1 cellular context compared by ENCODE assay signal in genomic region chr6:134170844-134171243, GRCh38.
TF ChIP-seq lines count a peak whose summit lies in the region.

No MANE protein-coding gene starts in this region.

TF ChIP-seq in WTC11, 78 proteins besides CTCF, POLR2A, EP300 and RAD21 (continued from another document):
- TF ChIP-seq, protein P1, sequence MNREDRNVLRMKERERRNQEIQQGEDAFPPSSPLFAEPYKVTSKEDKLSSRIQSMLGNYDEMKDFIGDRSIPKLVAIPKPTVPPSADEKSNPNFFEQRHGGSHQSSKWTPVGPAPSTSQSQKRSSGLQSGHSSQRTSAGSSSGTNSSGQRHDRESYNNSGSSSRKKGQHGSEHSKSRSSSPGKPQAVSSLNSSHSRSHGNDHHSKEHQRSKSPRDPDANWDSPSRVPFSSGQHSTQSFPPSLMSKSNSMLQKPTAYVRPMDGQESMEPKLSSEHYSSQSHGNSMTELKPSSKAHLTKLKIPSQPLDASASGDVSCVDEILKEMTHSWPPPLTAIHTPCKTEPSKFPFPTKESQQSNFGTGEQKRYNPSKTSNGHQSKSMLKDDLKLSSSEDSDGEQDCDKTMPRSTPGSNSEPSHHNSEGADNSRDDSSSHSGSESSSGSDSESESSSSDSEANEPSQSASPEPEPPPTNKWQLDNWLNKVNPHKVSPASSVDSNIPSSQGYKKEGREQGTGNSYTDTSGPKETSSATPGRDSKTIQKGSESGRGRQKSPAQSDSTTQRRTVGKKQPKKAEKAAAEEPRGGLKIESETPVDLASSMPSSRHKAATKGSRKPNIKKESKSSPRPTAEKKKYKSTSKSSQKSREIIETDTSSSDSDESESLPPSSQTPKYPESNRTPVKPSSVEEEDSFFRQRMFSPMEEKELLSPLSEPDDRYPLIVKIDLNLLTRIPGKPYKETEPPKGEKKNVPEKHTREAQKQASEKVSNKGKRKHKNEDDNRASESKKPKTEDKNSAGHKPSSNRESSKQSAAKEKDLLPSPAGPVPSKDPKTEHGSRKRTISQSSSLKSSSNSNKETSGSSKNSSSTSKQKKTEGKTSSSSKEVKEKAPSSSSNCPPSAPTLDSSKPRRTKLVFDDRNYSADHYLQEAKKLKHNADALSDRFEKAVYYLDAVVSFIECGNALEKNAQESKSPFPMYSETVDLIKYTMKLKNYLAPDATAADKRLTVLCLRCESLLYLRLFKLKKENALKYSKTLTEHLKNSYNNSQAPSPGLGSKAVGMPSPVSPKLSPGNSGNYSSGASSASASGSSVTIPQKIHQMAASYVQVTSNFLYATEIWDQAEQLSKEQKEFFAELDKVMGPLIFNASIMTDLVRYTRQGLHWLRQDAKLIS (CRISPR knock-in tag; IDR thresholded peaks at IDR 0.05; ENCODE audit: borderline replicate concordance) = no peak
- no peak for TF ChIP-seq GTF2I (CRISPR knock-in tag; conservative IDR thresholded peaks at IDR 0.05)
- TF ChIP-seq, protein P2, sequence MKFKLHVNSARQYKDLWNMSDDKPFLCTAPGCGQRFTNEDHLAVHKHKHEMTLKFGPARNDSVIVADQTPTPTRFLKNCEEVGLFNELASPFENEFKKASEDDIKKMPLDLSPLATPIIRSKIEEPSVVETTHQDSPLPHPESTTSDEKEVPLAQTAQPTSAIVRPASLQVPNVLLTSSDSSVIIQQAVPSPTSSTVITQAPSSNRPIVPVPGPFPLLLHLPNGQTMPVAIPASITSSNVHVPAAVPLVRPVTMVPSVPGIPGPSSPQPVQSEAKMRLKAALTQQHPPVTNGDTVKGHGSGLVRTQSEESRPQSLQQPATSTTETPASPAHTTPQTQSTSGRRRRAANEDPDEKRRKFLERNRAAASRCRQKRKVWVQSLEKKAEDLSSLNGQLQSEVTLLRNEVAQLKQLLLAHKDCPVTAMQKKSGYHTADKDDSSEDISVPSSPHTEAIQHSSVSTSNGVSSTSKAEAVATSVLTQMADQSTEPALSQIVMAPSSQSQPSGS (CRISPR knock-in tag; IDR thresholded peaks at IDR 0.05; ENCODE audit: borderline replicate concordance, low read depth) = no peak
- no peak for TF ChIP-seq EMX1 (CRISPR knock-in tag; IDR thresholded peaks at IDR 0.05)
- TF ChIP-seq SMAD3 (CRISPR knock-in tag; IDR thresholded peaks at IDR 0.05; ENCODE audit: borderline replicate concordance) = no peak
- no peak for TF ChIP-seq JUN (CRISPR knock-in tag; IDR thresholded peaks at IDR 0.05)
- TF ChIP-seq ZNF512 (CRISPR knock-in tag; IDR thresholded peaks at IDR 0.05; ENCODE audit: borderline replicate concordance) = no peak
- TF ChIP-seq PRRX2 (CRISPR knock-in tag; IDR thresholded peaks at IDR 0.05) = no peak
- TF ChIP-seq ZNF671 (CRISPR knock-in tag; IDR thresholded peaks at IDR 0.05) = no peak
